Comparison of ENCODE assay signal across 8 cellular contexts in genomic region chr9:94030318-94031179, GRCh38. TPM values are rescaled to one million over a fixed set of nuclear protein-coding genes. Genes with fewer than 3 reads are reported as not detected.
A peak's percentile ranks its signal among the peaks of the same experiment; 100 is the strongest.
DNase-seq lines count a peak whose midpoint lies in the region; ATAC-seq and TF ChIP-seq lines count a peak whose summit lies in the region.

No MANE protein-coding gene starts in this region.

- TF ChIP-seq CTCF in mucosa of descending colon (IDR thresholded peaks at IDR 0.05): no peak

- H3K27ac ChIP-seq in epithelial cell of prostate: no peak overlapping the region

- peak; percentile 41 for DNase-seq in CMK (ENCODE audit: low read depth)
- peak; percentile 74 to 91 for DNase-seq in NOMO-1 (lab: John Stamatoyannopoulos, UW; ENCODE audit: unreplicated experiment in 2 of 2)
- DNase-seq in activated CD8-positive, alpha-beta memory T cell treated with anti-CD3 and anti-CD28 coated beads, Interleukin-2, amount 50 U/mL, for 4 hours: peak; percentile 82
- DNase-seq in epithelial cell of prostate (ENCODE audit: low read depth, low spot score): peak; percentile 16
- DNase-seq in mucosa of descending colon: peak; percentile 90 to 91 (median 90)
- DNase-seq in stimulated activated CD8-positive, alpha-beta memory T cell treated with anti-CD3 and anti-CD28 coated beads, Interleukin-4, amount 100 ng/mL, for 24 hours (ENCODE audit: low read depth): peak; percentile 72

- H3K4me1 ChIP-seq in mucosa of descending colon (ENCODE audit: low read depth): peaks cover 7% of the 10 kb centered on the region

- ATAC-seq in GM19452 (IDR thresholded peaks at IDR 0.05; ENCODE audit: unreplicated experiment) (peak; percentile 99), HG03575 (IDR thresholded peaks at IDR 0.05; ENCODE audit: extremely low read depth, insufficient number of reproducible peaks, low FRiP score, unreplicated experiment) (peak; percentile 61), mucosa of descending colon (peak; percentile 100)

- H3K9me3 ChIP-seq in mucosa of descending colon: no peaks in the 10 kb centered on the region

- intact Hi-C loops in mucosa of descending colon (cut with DNase I, micrococcal nuclease): no loop called here

- H3K36me3 ChIP-seq in mucosa of descending colon (ENCODE audit: low read depth): no peaks in the 10 kb centered on the region

- peak overlapping the region; percentile 88 for H3K4me3 ChIP-seq in mucosa of descending colon

RNA-seq across cellular contexts. Expression of gene PTPDC1, which starts 53.7 kb away (rescaled TPM):
- total RNA-seq in mucosa of descending colon: 1 to 10 TPM; 5.7 to 8.9 (median 8.0) TPM

Comparison
In these comparisons a context has a peak if more than half of its experiments do, and no peak if none do; other contexts are left out.
1. DNase-seq: peak in every context shown above with its lines; median percentile 90 in mucosa of descending colon; 82 in NOMO-1; 82 in activated CD8-positive, alpha-beta memory T cell treated with anti-CD3 and anti-CD28 coated beads, Interleukin-2, amount 50 U/mL, for 4 hours; 72 in stimulated activated CD8-positive, alpha-beta memory T cell treated with anti-CD3 and anti-CD28 coated beads, Interleukin-4, amount 100 ng/mL, for 24 hours; 41 in CMK; 16 in epithelial cell of prostate.